Comparison of ENCODE assay signal across 8 cellular contexts in genomic region chr12:94644622-94645021, GRCh38.
DNase-seq lines count a peak whose midpoint lies in the region; ATAC-seq and TF ChIP-seq lines count a peak whose summit lies in the region.

No MANE protein-coding gene starts in this region.

- peak; percentile 70 for ATAC-seq in stimulated activated effector memory CD8-positive, alpha-beta T cell treated with anti-CD3 and anti-CD28 coated beads, Interleukin-12 subunit alpha, Interleukin-12 subunit beta, amount 100 ng/mL, for 72 hours
- no peak for ATAC-seq in GM21515 (IDR thresholded peaks at IDR 0.05; ENCODE audit: unreplicated experiment)
- no peak for ATAC-seq in HG03439 (IDR thresholded peaks at IDR 0.05; ENCODE audit: unreplicated experiment)

- peaks cover 59% of the 10 kb centered on the region for H3K4me1 Mint-ChIP-seq in stimulated activated effector memory CD8-positive, alpha-beta T cell treated with anti-CD3 and anti-CD28 coated beads, Interleukin-12 subunit alpha, Interleukin-12 subunit beta, amount 100 ng/mL, for 72 hours

- peak; percentile 8 for DNase-seq in stimulated activated CD4-positive, alpha-beta T cell treated with anti-CD3 and anti-CD28 coated beads, Interleukin-15, amount 100 ng/mL, for 24 hours
- no peak for DNase-seq in stimulated activated CD4-positive, alpha-beta T cell treated with anti-CD3 and anti-CD28 coated beads, Interleukin-4, amount 100 ng/mL, for 24 hours
- DNase-seq in NB4 (ENCODE audit: low read depth) (peak; percentile 48), fibroblast of mammary gland (ENCODE audit: low read depth) (peak; percentile 97), OCI-M2 (lab: John Stamatoyannopoulos, UW; ENCODE audit: unreplicated experiment) (no peak)
- no peak for DNase-seq in stimulated activated effector memory CD8-positive, alpha-beta T cell treated with anti-CD3 and anti-CD28 coated beads, Interleukin-12 subunit alpha, Interleukin-12 subunit beta, amount 100 ng/mL, for 72 hours (ENCODE audit: low spot score in 2 of 2)

- TF ChIP-seq CTCF in NB4 (IDR thresholded peaks at IDR 0.05; ENCODE audit: low read depth, low read length) (no peak), fibroblast of mammary gland (conservative IDR thresholded peaks at IDR 0.05; ENCODE audit: control insufficient read depth, insufficient read depth, low read depth, low read length) (no peak)

- no peak for TF ChIP-seq POLR2A in NB4 (IDR thresholded peaks at IDR 0.05; ENCODE audit: extremely low read depth, insufficient read length)

- no peak overlapping the region for H3K4me3 ChIP-seq in NB4 (ENCODE audit: low read depth, low read length)
- peak overlapping the region; percentile 25 for H3K4me3 ChIP-seq in fibroblast of mammary gland (ENCODE audit: control insufficient read depth, low read depth, low read length)

- peak overlapping the region; percentile 60 for H3K27ac Mint-ChIP-seq in stimulated activated effector memory CD8-positive, alpha-beta T cell treated with anti-CD3 and anti-CD28 coated beads, Interleukin-12 subunit alpha, Interleukin-12 subunit beta, amount 100 ng/mL, for 72 hours

- H3K9me3 Mint-ChIP-seq in stimulated activated effector memory CD8-positive, alpha-beta T cell treated with anti-CD3 and anti-CD28 coated beads, Interleukin-12 subunit alpha, Interleukin-12 subunit beta, amount 100 ng/mL, for 72 hours: no peaks in the 10 kb centered on the region

- peak overlapping the region; percentile 63 for H3K4me3 Mint-ChIP-seq in stimulated activated effector memory CD8-positive, alpha-beta T cell treated with anti-CD3 and anti-CD28 coated beads, Interleukin-12 subunit alpha, Interleukin-12 subunit beta, amount 100 ng/mL, for 72 hours

- H3K36me3 Mint-ChIP-seq in stimulated activated effector memory CD8-positive, alpha-beta T cell treated with anti-CD3 and anti-CD28 coated beads, Interleukin-12 subunit alpha, Interleukin-12 subunit beta, amount 100 ng/mL, for 72 hours: peaks cover 10% of the 10 kb centered on the region

Comparison
In these comparisons a context has a peak if more than half of its experiments do, and no peak if none do; other contexts are left out.
1. DNase-seq: peak in stimulated activated CD4-positive, alpha-beta T cell treated with anti-CD3 and anti-CD28 coated beads, Interleukin-15, amount 100 ng/mL, for 24 hours (single experiment), NB4 (single experiment) and fibroblast of mammary gland (single experiment); none in stimulated activated CD4-positive, alpha-beta T cell treated with anti-CD3 and anti-CD28 coated beads, Interleukin-4, amount 100 ng/mL, for 24 hours (single experiment), stimulated activated effector memory CD8-positive, alpha-beta T cell treated with anti-CD3 and anti-CD28 coated beads, Interleukin-12 subunit alpha, Interleukin-12 subunit beta, amount 100 ng/mL, for 72 hours (0 of 2) and OCI-M2 (single experiment).